ENCODE assay signal across 1 cellular context in genomic region chr2:24971550-24972314, GRCh38.
TF ChIP-seq lines count a peak whose summit lies in the region.

Gene DNAJC27, minus strand, starts transcription at chr2:24971955. Its CDS starts 51 bp downstream, at chr2:24971904.

TF ChIP-seq in GM12878, 131 proteins besides CTCF, POLR2A, EP300 and RAD21 (continued from another document and continues in another):
- 0 out of 2 replicates have a peak, but pooled peaks have one; percentile 40 for TF ChIP-seq RFX5 (IDR thresholded peaks at IDR 0.05; ENCODE audit: low read depth, low read length)
- peak; percentile 67 for TF ChIP-seq JUND (IDR thresholded peaks at IDR 0.05; ENCODE audit: low read depth, low read length)
- no peak for TF ChIP-seq ZBTB11 (CRISPR knock-in tag; IDR thresholded peaks at IDR 0.05)
- TF ChIP-seq IKZF1 (conservative IDR thresholded peaks at IDR 0.05) = peak; percentile 66
- TF ChIP-seq EZH2 (IDR thresholded peaks at IDR 0.05; ENCODE audit: borderline replicate concordance, control insufficient read depth, low read depth, low read length) = no peak
- peak; percentile 100 for TF ChIP-seq DPF2 (IDR thresholded peaks at IDR 0.05)
- peak; percentile 71; the same call in 1 of the 2 replicates for TF ChIP-seq RB1 (IDR thresholded peaks at IDR 0.05; ENCODE audit: borderline replicate concordance)
- 0 out of 2 replicates have a peak, but pooled peaks have one; percentile 10 for TF ChIP-seq JUNB (IDR thresholded peaks at IDR 0.05)
- TF ChIP-seq ESRRA (IDR thresholded peaks at IDR 0.05; ENCODE audit: low read length) = peak; percentile 78; the same call in 1 of the 2 replicates
- no peak for TF ChIP-seq NR2C2 (IDR thresholded peaks at IDR 0.05; ENCODE audit: borderline replicate concordance, control insufficient read depth, insufficient read length, low read depth)
- peak; percentile 58 for TF ChIP-seq HCFC1 (IDR thresholded peaks at IDR 0.05; ENCODE audit: low read length)
- TF ChIP-seq BHLHE40 (IDR thresholded peaks at IDR 0.05; ENCODE audit: borderline replicate concordance in 1 of 2, low read depth in 2 of 2, low read length in 1 of 2) = peak in 1 of 2 experiments; percentile 81; a peak in 2 of 4 replicates
- TF ChIP-seq MEF2B (IDR thresholded peaks at IDR 0.05; ENCODE audit: partially characterized antibody, poor library complexity, severe bottlenecking) = peak; percentile 23
- TF ChIP-seq MXI1 (IDR thresholded peaks at IDR 0.05; ENCODE audit: low read depth, low read length) = peak; percentile 84
- TF ChIP-seq, protein P1, sequence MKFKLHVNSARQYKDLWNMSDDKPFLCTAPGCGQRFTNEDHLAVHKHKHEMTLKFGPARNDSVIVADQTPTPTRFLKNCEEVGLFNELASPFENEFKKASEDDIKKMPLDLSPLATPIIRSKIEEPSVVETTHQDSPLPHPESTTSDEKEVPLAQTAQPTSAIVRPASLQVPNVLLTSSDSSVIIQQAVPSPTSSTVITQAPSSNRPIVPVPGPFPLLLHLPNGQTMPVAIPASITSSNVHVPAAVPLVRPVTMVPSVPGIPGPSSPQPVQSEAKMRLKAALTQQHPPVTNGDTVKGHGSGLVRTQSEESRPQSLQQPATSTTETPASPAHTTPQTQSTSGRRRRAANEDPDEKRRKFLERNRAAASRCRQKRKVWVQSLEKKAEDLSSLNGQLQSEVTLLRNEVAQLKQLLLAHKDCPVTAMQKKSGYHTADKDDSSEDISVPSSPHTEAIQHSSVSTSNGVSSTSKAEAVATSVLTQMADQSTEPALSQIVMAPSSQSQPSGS (IDR thresholded peaks at IDR 0.05; ENCODE audit: low read length) = peak; percentile 97
- TF ChIP-seq, protein P2, sequence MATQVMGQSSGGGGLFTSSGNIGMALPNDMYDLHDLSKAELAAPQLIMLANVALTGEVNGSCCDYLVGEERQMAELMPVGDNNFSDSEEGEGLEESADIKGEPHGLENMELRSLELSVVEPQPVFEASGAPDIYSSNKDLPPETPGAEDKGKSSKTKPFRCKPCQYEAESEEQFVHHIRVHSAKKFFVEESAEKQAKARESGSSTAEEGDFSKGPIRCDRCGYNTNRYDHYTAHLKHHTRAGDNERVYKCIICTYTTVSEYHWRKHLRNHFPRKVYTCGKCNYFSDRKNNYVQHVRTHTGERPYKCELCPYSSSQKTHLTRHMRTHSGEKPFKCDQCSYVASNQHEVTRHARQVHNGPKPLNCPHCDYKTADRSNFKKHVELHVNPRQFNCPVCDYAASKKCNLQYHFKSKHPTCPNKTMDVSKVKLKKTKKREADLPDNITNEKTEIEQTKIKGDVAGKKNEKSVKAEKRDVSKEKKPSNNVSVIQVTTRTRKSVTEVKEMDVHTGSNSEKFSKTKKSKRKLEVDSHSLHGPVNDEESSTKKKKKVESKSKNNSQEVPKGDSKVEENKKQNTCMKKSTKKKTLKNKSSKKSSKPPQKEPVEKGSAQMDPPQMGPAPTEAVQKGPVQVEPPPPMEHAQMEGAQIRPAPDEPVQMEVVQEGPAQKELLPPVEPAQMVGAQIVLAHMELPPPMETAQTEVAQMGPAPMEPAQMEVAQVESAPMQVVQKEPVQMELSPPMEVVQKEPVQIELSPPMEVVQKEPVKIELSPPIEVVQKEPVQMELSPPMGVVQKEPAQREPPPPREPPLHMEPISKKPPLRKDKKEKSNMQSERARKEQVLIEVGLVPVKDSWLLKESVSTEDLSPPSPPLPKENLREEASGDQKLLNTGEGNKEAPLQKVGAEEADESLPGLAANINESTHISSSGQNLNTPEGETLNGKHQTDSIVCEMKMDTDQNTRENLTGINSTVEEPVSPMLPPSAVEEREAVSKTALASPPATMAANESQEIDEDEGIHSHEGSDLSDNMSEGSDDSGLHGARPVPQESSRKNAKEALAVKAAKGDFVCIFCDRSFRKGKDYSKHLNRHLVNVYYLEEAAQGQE (IDR thresholded peaks at IDR 0.05; ENCODE audit: low read depth, low read length) = no peak
- peak; percentile 63 for TF ChIP-seq E4F1 (IDR thresholded peaks at IDR 0.05; ENCODE audit: borderline replicate concordance, partially characterized antibody)
- TF ChIP-seq BACH1 (IDR thresholded peaks at IDR 0.05; ENCODE audit: borderline replicate concordance) = 0 out of 2 replicates have a peak, but pooled peaks have one; percentile 3
- TF ChIP-seq YY1 (IDR thresholded peaks at IDR 0.05; ENCODE audit: low read depth, low read length) = peak; percentile 54
- TF ChIP-seq NR2F1 (conservative IDR thresholded peaks at IDR 0.05) = peak; percentile 99
- TF ChIP-seq CBX5 (IDR thresholded peaks at IDR 0.05; ENCODE audit: low read depth) = 0 out of 2 replicates have a peak, but pooled peaks have one; percentile 63
- no peak for TF ChIP-seq ZNF592 (IDR thresholded peaks at IDR 0.05)
- peak; percentile 88 for TF ChIP-seq CBFB (IDR thresholded peaks at IDR 0.05; ENCODE audit: low read depth)
- no peak for TF ChIP-seq SMAD1 (IDR thresholded peaks at IDR 0.05; ENCODE audit: low read depth, partially characterized antibody)
- TF ChIP-seq TCF3 (IDR thresholded peaks at IDR 0.05; ENCODE audit: borderline replicate concordance, insufficient read depth, low read depth, low read length) = peak; percentile 59; the same call in 1 of the 2 replicates
- peak; percentile 86; the same call in 1 of the 2 replicates for TF ChIP-seq NBN (IDR thresholded peaks at IDR 0.05)
- peak; percentile 50; the same call in 1 of the 2 replicates for TF ChIP-seq RUNX3 (IDR thresholded peaks at IDR 0.05; ENCODE audit: low read length)
- TF ChIP-seq PML (IDR thresholded peaks at IDR 0.05; ENCODE audit: low read length) = peak; percentile 68
- TF ChIP-seq IRF3 (IDR thresholded peaks at IDR 0.05) = peak; percentile 74
- TF ChIP-seq, protein P3, sequence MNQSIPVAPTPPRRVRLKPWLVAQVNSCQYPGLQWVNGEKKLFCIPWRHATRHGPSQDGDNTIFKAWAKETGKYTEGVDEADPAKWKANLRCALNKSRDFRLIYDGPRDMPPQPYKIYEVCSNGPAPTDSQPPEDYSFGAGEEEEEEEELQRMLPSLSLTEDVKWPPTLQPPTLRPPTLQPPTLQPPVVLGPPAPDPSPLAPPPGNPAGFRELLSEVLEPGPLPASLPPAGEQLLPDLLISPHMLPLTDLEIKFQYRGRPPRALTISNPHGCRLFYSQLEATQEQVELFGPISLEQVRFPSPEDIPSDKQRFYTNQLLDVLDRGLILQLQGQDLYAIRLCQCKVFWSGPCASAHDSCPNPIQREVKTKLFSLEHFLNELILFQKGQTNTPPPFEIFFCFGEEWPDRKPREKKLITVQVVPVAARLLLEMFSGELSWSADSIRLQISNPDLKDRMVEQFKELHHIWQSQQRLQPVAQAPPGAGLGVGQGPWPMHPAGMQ (IDR thresholded peaks at IDR 0.05; ENCODE audit: borderline replicate concordance) = peak; percentile 67
- TF ChIP-seq RELA (IDR thresholded peaks at IDR 0.05; ENCODE audit: borderline replicate concordance, partially characterized antibody) = peak; percentile 71
- TF ChIP-seq TCF12 (IDR thresholded peaks at IDR 0.05; ENCODE audit: low read depth, low read length) = 0 out of 2 replicates have a peak, but pooled peaks have one; percentile 3
- TF ChIP-seq BRCA1 (IDR thresholded peaks at IDR 0.05; ENCODE audit: low read depth, low read length) = peak; percentile 94
- TF ChIP-seq HDAC6 (IDR thresholded peaks at IDR 0.05; ENCODE audit: unreplicated experiment) = no peak
- TF ChIP-seq PKNOX1 (IDR thresholded peaks at IDR 0.05) = peak; percentile 99
- TF ChIP-seq ZNF207 (IDR thresholded peaks at IDR 0.05; ENCODE audit: borderline replicate concordance) = peak; percentile 70; the same call in 1 of the 2 replicates
- peak; percentile 89 for TF ChIP-seq POLR2AphosphoS5 (IDR thresholded peaks at IDR 0.05; ENCODE audit: low read length)
- peak; percentile 56 for TF ChIP-seq GATAD2B (conservative IDR thresholded peaks at IDR 0.05; ENCODE audit: low read depth)
- TF ChIP-seq HDGF (IDR thresholded peaks at IDR 0.05) = peak; percentile 95
- TF ChIP-seq PBX3 (IDR thresholded peaks at IDR 0.05; ENCODE audit: insufficient replicate concordance, low read depth, low read length) = peak; percentile 97
- TF ChIP-seq GABPA (IDR thresholded peaks at IDR 0.05; ENCODE audit: low read depth) = no peak
